ENCODE assay signal across 25 cellular contexts in the genomic region with DNA sequence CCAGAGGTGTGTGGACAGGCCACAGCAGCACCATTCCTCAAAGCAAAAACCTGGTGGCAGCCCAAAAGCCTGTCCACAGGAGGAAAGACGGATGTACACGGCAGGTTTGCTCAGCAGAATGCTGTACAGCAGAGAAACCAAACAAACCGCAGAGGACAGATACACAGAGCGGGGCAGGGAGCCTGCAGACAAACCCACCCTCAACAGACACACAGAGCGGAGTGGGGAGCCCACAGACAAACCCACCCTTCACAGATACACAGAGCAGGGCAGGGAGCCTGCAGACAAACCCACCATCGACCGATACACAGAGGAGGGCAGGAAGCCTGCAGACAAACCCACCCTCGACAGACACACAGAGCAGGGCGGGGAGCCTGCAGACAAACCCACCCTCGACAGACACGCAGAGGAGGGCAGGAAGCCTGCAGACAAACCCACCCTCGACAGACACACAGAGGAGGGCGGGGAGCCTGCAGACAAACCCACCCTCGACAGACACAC. TPM values are rescaled to one million over a fixed set of nuclear protein-coding genes. Genes with fewer than 3 reads are reported as not detected.
DNase-seq lines count a peak whose midpoint lies in the region; ATAC-seq and TF ChIP-seq lines count a peak whose summit lies in the region.
"Had no signal": no experiment of that assay in that cellular context is flagged by ENCODE, and none has a peak within 500 bp of the region (broad histone marks: within the 10 kb centered on the region; RNA-seq: fewer than 3 reads in every experiment).

No MANE protein-coding gene starts in this region.

- no peak overlapping the region for H3K4me3 ChIP-seq in right atrium auricular region
- no peak overlapping the region for H3K4me3 ChIP-seq in SJCRH30
- H3K4me3 ChIP-seq: esophagus muscularis mucosa, right lobe of liver had no signal

- H3K4me1 Mint-ChIP-seq in progenitor cell of endocrine pancreas (ENCODE audit: low read depth) = peaks cover 11% of the 10 kb centered on the region

- H3K36me3 Mint-ChIP-seq in progenitor cell of endocrine pancreas (ENCODE audit: insufficient read depth) = peaks cover 19% of the 10 kb centered on the region

- peak overlapping the region; percentile 43 for H3K27ac Mint-ChIP-seq in progenitor cell of endocrine pancreas
- H3K27ac Mint-ChIP-seq: activated T-helper 1 cell treated with anti-CD3 and anti-CD28 coated beads, Interleukin-12 subunit alpha, Interleukin-12 subunit beta, Interleukin-2, Interleukin-4 antibody, amounts not matched to agents 30 ng/mL and 10 ng/mL and 1 ng/mL, durations not matched to agents 14 hours and 24 hours and 36 hours; T-helper 1 cell treated with Interleukin-12 subunit alpha and Interleukin-12 subunit beta and Interleukin-4 antibody, amounts not matched to agents 30 μg/mL and 1 μg/mL, for 36 hours had no signal

- H3K27me3 ChIP-seq in right atrium auricular region = no peaks in the 10 kb centered on the region
- no peaks in the 10 kb centered on the region for H3K27me3 ChIP-seq in SJCRH30
- H3K27me3 ChIP-seq: esophagus muscularis mucosa, right lobe of liver had no signal

- ATAC-seq in Right ventricle myocardium inferior (no peak), GM21447 (IDR thresholded peaks at IDR 0.05; ENCODE audit: unreplicated experiment) (no peak)
- ATAC-seq: right lobe of liver had no signal

- no peaks in the 10 kb centered on the region for H3K9me3 ChIP-seq in right atrium auricular region
- 0 out of 2 replicates have a peak, but pooled peaks cover 3% of the 10 kb centered on the region for H3K9me3 ChIP-seq in SJCRH30 (replicated peaks)
- H3K9me3 ChIP-seq: esophagus muscularis mucosa, right lobe of liver had no signal

- H3K4me1 ChIP-seq in right atrium auricular region (no peaks in the 10 kb centered on the region), SJCRH30 (no peaks in the 10 kb centered on the region)
- H3K4me1 ChIP-seq: esophagus muscularis mucosa, right lobe of liver had no signal

- no peak overlapping the region for H3K27ac ChIP-seq in right atrium auricular region
- no peak overlapping the region for H3K27ac ChIP-seq in SJCRH30
- H3K27ac ChIP-seq: esophagus muscularis mucosa, right lobe of liver had no signal

- DNase-seq in right atrium auricular region (ENCODE audit: low spot score) (peak; percentile 18), Right ventricle myocardium inferior (ENCODE audit: missing footprints) (no peak), ecto neural progenitor cell (ENCODE audit: low spot score) (peak; percentile 44), progenitor cell of endocrine pancreas (ENCODE audit: low spot score, unreplicated experiment) (no peak), DMS 273 (lab: John Stamatoyannopoulos, UW; ENCODE audit: unreplicated experiment) (no peak), SJCRH30 (no peak)
- DNase-seq: ACHN; activated CD4-positive, CD25-positive, alpha-beta regulatory T cell treated with anti-CD3 and anti-CD28 coated beads, Interleukin-2, amount 50 U/mL, for 72 hours; DND-41; effector CD8-positive, alpha-beta T cell; hippocampal formation; Karpas-422; midbrain; MV-4-11; NCI-H187; NCI-H2171 treated with DMSO at 0.1 percent for 48 hours; NCI-H524 treated with DMSO at 0.1 percent for 48 hours; NK-92 treated with Interleukin-12 subunit alpha and Interleukin-12 subunit beta, amount 100 ng/mL, for 24 hours; right lobe of liver; SIG-M5; stimulated activated CD4-positive, alpha-beta T cell treated with anti-CD3 and anti-CD28 coated beads, Interleukin-15, amount 100 ng/mL, for 24 hours had no signal

- H3K4me3 Mint-ChIP-seq in progenitor cell of endocrine pancreas (ENCODE audit: low read depth) = no peak overlapping the region
- H3K4me3 Mint-ChIP-seq: activated T-helper 1 cell treated with anti-CD3 and anti-CD28 coated beads, Interleukin-12 subunit alpha, Interleukin-12 subunit beta, Interleukin-2, Interleukin-4 antibody, amounts not matched to agents 30 ng/mL and 10 ng/mL and 1 ng/mL, durations not matched to agents 14 hours and 24 hours and 36 hours; T-helper 1 cell treated with Interleukin-12 subunit alpha and Interleukin-12 subunit beta and Interleukin-4 antibody, amounts not matched to agents 30 μg/mL and 1 μg/mL, for 36 hours had no signal

- intact Hi-C loops in Right ventricle myocardium inferior (cut with DNase I) = no loop called here

- no peak for TF ChIP-seq CTCF in right atrium auricular region (IDR thresholded peaks at IDR 0.05)
- no peak for TF ChIP-seq CTCF in progenitor cell of endocrine pancreas (IDR thresholded peaks at IDR 0.05; ENCODE audit: unreplicated experiment)

- H3K36me3 ChIP-seq in right atrium auricular region = no peaks in the 10 kb centered on the region
- no peaks in the 10 kb centered on the region for H3K36me3 ChIP-seq in SJCRH30
- H3K36me3 ChIP-seq: right lobe of liver had no signal

- H3K27me3 Mint-ChIP-seq in progenitor cell of endocrine pancreas = no peaks in the 10 kb centered on the region

- H3K9me3 Mint-ChIP-seq in progenitor cell of endocrine pancreas (ENCODE audit: low read depth) = no peaks in the 10 kb centered on the region
- H3K9me3 Mint-ChIP-seq: activated T-helper 1 cell treated with anti-CD3 and anti-CD28 coated beads, Interleukin-12 subunit alpha, Interleukin-12 subunit beta, Interleukin-2, Interleukin-4 antibody, amounts not matched to agents 30 ng/mL and 10 ng/mL and 1 ng/mL, durations not matched to agents 14 hours and 24 hours and 36 hours; T-helper 1 cell treated with Interleukin-12 subunit alpha and Interleukin-12 subunit beta and Interleukin-4 antibody, amounts not matched to agents 30 μg/mL and 1 μg/mL, for 36 hours had no signal

RNA-seq across cellular contexts. Expression of a gene that starts 53.0 kb away (rescaled TPM):
- total RNA-seq in right atrium auricular region (100 to 1,000 TPM in 1 of 2 donors, 10 to 100 TPM in 1; 62.9 to 104 TPM), Right ventricle myocardium inferior (70.1 TPM), progenitor cell of endocrine pancreas (54.6 and 56.2 TPM in 2 replicates)
- 46.2 and 49.7 TPM in 2 replicates for total RNA-seq in SJCRH30 (2014; rRNA removed; shearing (Covaris generic))

Comparison
In these comparisons a context has a peak if more than half of its experiments do, and no peak if none do; other contexts are left out.
1. DNase-seq: peak in right atrium auricular region (single experiment) and ecto neural progenitor cell (single experiment); none in Right ventricle myocardium inferior (single experiment), progenitor cell of endocrine pancreas (single experiment), DMS 273 (single experiment) and SJCRH30 (0 of 2).